8 cellular contexts compared by ENCODE assay signal in genomic region chr19:52856540-52857377, GRCh38. TPM values are rescaled to one million over a fixed set of nuclear protein-coding genes. Genes with fewer than 3 reads are reported as not detected.
DNase-seq lines count a peak whose midpoint lies in the region; ATAC-seq and TF ChIP-seq lines count a peak whose summit lies in the region.
"Not testable (repeated sequence)": the region's sequence is repeated elsewhere in the genome, so short reads cannot be mapped to it uniquely, and the experiment has no call there.

No MANE protein-coding gene starts in this region.

- not testable (repeated sequence) for H3K36me3 ChIP-seq in Panc1 (ENCODE audit: control insufficient read depth, insufficient read depth, low read length)
- peaks cover 0 to 21% (median 9%) of the 10 kb centered on the region in 4 donors for H3K36me3 ChIP-seq in sigmoid colon

- not testable (repeated sequence) for H3K9me3 ChIP-seq in Panc1 (ENCODE audit: control insufficient read depth, insufficient read depth, low read depth, low read length); sigmoid colon

- not testable (repeated sequence) for BruUV-seq in Panc1 (replicated peaks; lab: Mats Ljungman, UMichigan)

- TF ChIP-seq POLR2A in lower leg skin (IDR thresholded peaks at IDR 0.05); sigmoid colon (IDR thresholded peaks at IDR 0.05): not testable (repeated sequence)

- CTCF ChIA-PET in Panc1 (lab: Charles Lee); activated naive CD4-positive, alpha-beta T cell treated with anti-CD3 and anti-CD28 coated beads, Interleukin-2, amount 10 ng/mL, durations not matched to agents 7 days and 5 days (lab: Charles Lee): not testable (repeated sequence)

- ATAC-seq in GM18867 (IDR thresholded peaks at IDR 0.05; ENCODE audit: unreplicated experiment) (peak; percentile 10), HG03175 (IDR thresholded peaks at IDR 0.05; ENCODE audit: unreplicated experiment) (peak; percentile 13), Panc1 (peak; percentile 29), esophagus mucosa (peak; percentile 51)

- WGBS in lower leg skin, 2 donors, result 4% methylated on average over 31 of the region's 31 CpGs
- WGBS in sigmoid colon, 2 donors, result 5 to 7% methylated on average over 24 of the region's 31 CpGs

- not testable (repeated sequence) for H3K27me3 ChIP-seq in Panc1 (ENCODE audit: control insufficient read depth, insufficient read depth, low read length); sigmoid colon

- in situ Hi-C loops in Panc1 (cut with HindIII; ENCODE audit: low pct_unique_long_range_greater_than_20kb, low sequenced_read_pairs), result not testable (repeated sequence)

- peak; percentile 24 for DNase-seq in AG10803 (ENCODE audit: low read depth)
- DNase-seq in Panc1 (ENCODE audit: low read depth, low spot score); activated naive CD4-positive, alpha-beta T cell treated with anti-CD3 and anti-CD28 coated beads, Interleukin-2, amount 10 ng/mL, durations not matched to agents 7 days and 5 days; lower leg skin (ENCODE audit: low spot score in 2 of 2); sigmoid colon: not testable (repeated sequence)

- not testable (repeated sequence) for H3K27me3 Mint-ChIP-seq in activated naive CD4-positive, alpha-beta T cell treated with anti-CD3 and anti-CD28 coated beads, Interleukin-2, amount 10 ng/mL, durations not matched to agents 7 days and 5 days

- intact Hi-C loops in Panc1 (cut with micrococcal nuclease; ENCODE audit: unreplicated experiment); lower leg skin (cut with DNase I; ENCODE audit: low total_unique reads): not testable (repeated sequence)
- intact Hi-C loops in sigmoid colon (cut with DNase I), result loop anchor here (2.0 to 5.0 kb wide), 3 partner anchors 36 to 136 kb away; partner anchors contain the start of genes ZNF28 and ZNF600

- POLR2A ChIA-PET in Panc1 (lab: Charles Lee), result not testable (repeated sequence)

- peaks cover 33% of the 10 kb centered on the region for H3K9me3 Mint-ChIP-seq in activated naive CD4-positive, alpha-beta T cell treated with anti-CD3 and anti-CD28 coated beads, Interleukin-2, amount 10 ng/mL, durations not matched to agents 7 days and 5 days

- not testable (repeated sequence) for TF ChIP-seq CTCF in AG10803 (conservative IDR thresholded peaks at IDR 0.05; ENCODE audit: low read length); Panc1 (IDR thresholded peaks at IDR 0.05); lower leg skin (IDR thresholded peaks at IDR 0.05); sigmoid colon (IDR thresholded peaks at IDR 0.05)

- H3K27ac ChIP-seq in Panc1 (ENCODE audit: low read length) (peak overlapping the region; percentile 82), sigmoid colon (peak overlapping the region; percentile 69 to 80 (median 73))

- H3K27ac Mint-ChIP-seq in activated naive CD4-positive, alpha-beta T cell treated with anti-CD3 and anti-CD28 coated beads, Interleukin-2, amount 10 ng/mL, durations not matched to agents 7 days and 5 days, result peak overlapping the region; percentile 88

- not testable (repeated sequence) for H3K4me1 ChIP-seq in Panc1 (ENCODE audit: control insufficient read depth, insufficient read depth, low read length)
- peaks cover 0 to 14% (median 3%) of the 10 kb centered on the region in 4 donors for H3K4me1 ChIP-seq in sigmoid colon

- peaks cover 52% of the 10 kb centered on the region for H3K36me3 Mint-ChIP-seq in activated naive CD4-positive, alpha-beta T cell treated with anti-CD3 and anti-CD28 coated beads, Interleukin-2, amount 10 ng/mL, durations not matched to agents 7 days and 5 days

- peak overlapping the region; percentile 74 for H3K4me3 ChIP-seq in AG10803 (ENCODE audit: low read length)
- peak overlapping the region; percentile 61 to 81 for H3K4me3 ChIP-seq in Panc1 (ENCODE audit: low read depth in 2 of 2, low read length in 2 of 2)
- peak overlapping the region; percentile 68 for H3K4me3 ChIP-seq in lower leg skin (ENCODE audit: low read depth, poor library complexity, severe bottlenecking)
- H3K4me3 ChIP-seq in sigmoid colon, result peak overlapping the region; percentile 51 to 70 (median 64)

- peak overlapping the region; percentile 90 for H3K4me3 Mint-ChIP-seq in activated naive CD4-positive, alpha-beta T cell treated with anti-CD3 and anti-CD28 coated beads, Interleukin-2, amount 10 ng/mL, durations not matched to agents 7 days and 5 days

- H3K4me1 Mint-ChIP-seq in activated naive CD4-positive, alpha-beta T cell treated with anti-CD3 and anti-CD28 coated beads, Interleukin-2, amount 10 ng/mL, durations not matched to agents 7 days and 5 days, result peaks cover 26% of the 10 kb centered on the region

- not testable (repeated sequence) for TF ChIP-seq EP300 in sigmoid colon (IDR thresholded peaks at IDR 0.05)

RNA-seq across cellular contexts. Expression of gene ZNF468, which starts 0.7 kb away (rescaled TPM):
- 27.5 TPM for total RNA-seq in Panc1 (2021; ENCODE audit: unreplicated experiment)
- polyA plus RNA-seq in Panc1 (2012; ENCODE audit: insufficient read length), result 11.5 TPM
- 8.0 TPM for total RNA-seq in esophagus mucosa
- 10 to 100 TPM in 3 of 4 donors, 1 to 10 TPM in 1; 9.9 to 19.8 (median 17.2) TPM for total RNA-seq in lower leg skin
- 10 to 100 TPM in 3 of 4 donors, 1 to 10 TPM in 1; 9.8 to 17.1 (median 11.6) TPM for total RNA-seq in sigmoid colon
- polyA plus RNA-seq in sigmoid colon, result 10 to 100 TPM in 2 of 3 donors, 1 to 10 TPM in 1; 6.9 to 15.0 (median 10.2) TPM

RNA-seq across cellular contexts. Expression of gene ZNF28, which starts 35.3 kb away (rescaled TPM):
- 26.7 TPM for total RNA-seq in Panc1 (2021; ENCODE audit: unreplicated experiment)
- 10.4 TPM for polyA plus RNA-seq in Panc1 (2012; ENCODE audit: insufficient read length)
- total RNA-seq in esophagus mucosa, result 10.2 TPM
- 10 to 100 TPM in 2 of 4 donors, 1 to 10 TPM in 2; 8.8 to 10.4 (median 10.2) TPM for total RNA-seq in lower leg skin
- 1 to 10 TPM; 6.4 to 9.1 (median 7.5) TPM for total RNA-seq in sigmoid colon
- polyA plus RNA-seq in sigmoid colon, result 1 to 10 TPM; 4.8 to 6.7 (median 6.4) TPM

RNA-seq across cellular contexts. Expression of gene ZNF320, which starts 40.7 kb away (rescaled TPM):
- total RNA-seq in Panc1 (2021; ENCODE audit: unreplicated experiment) (10.2 TPM), esophagus mucosa (3.8 TPM), lower leg skin (10 to 100 TPM in 3 of 4 donors, 1 to 10 TPM in 1; 1.2 to 15.3 (median 12.4) TPM), sigmoid colon (10 to 100 TPM in 3 of 4 donors, 1 to 10 TPM in 1; 9.0 to 21.8 (median 15.0) TPM)
- 5.9 TPM for polyA plus RNA-seq in Panc1 (2012; ENCODE audit: insufficient read length)
- polyA plus RNA-seq in sigmoid colon, result 1 to 10 TPM; 1.4 to 8.5 (median 6.6) TPM
